ENCODE assay signal across 9 cellular contexts in genomic region chr16:19116711-19117449, GRCh38. TPM values are rescaled to one million over a fixed set of nuclear protein-coding genes. Genes with fewer than 3 reads are reported as not detected.
DNase-seq lines count a peak whose midpoint lies in the region; ATAC-seq and TF ChIP-seq lines count a peak whose summit lies in the region.
"Had no signal": no experiment of that assay in that cellular context is flagged by ENCODE, and none has a peak within 500 bp of the region (broad histone marks: within the 10 kb centered on the region; RNA-seq: fewer than 3 reads in every experiment).

No MANE protein-coding gene starts in this region.

- no peak overlapping the region for H3K9ac ChIP-seq in HUES6 (ENCODE audit: low read length)

- no peak for TF ChIP-seq CTCF in AG04450 (IDR thresholded peaks at IDR 0.05; ENCODE audit: low read depth, low read length)
- no peak for TF ChIP-seq CTCF in brain microvascular endothelial cell (IDR thresholded peaks at IDR 0.05; ENCODE audit: low read depth, low read length, missing control alignments)

- H3K9me3 ChIP-seq in AG04450 (ENCODE audit: control insufficient read depth, insufficient read depth, low read length) (peaks cover 14% of the 10 kb centered on the region; the same call in 1 of the 2 replicates), HUES6 (ENCODE audit: control insufficient read depth, insufficient read depth, low read depth, low read length) (no peaks in the 10 kb centered on the region), mesodermal cell (ENCODE audit: control insufficient read depth, low read length) (no peaks in the 10 kb centered on the region)

- POLR2A ChIA-PET in AG04450 (lab: Yijun Ruan, JAX), result interaction anchor here (0.6 kb wide), 1 partner anchor 67 kb away, joined by 3 read pairs; no protein-coding TSS in a partner anchor

- H3K27me3 ChIP-seq in AG04450 (ENCODE audit: control insufficient read depth, insufficient read depth, low read length) (no peaks in the 10 kb centered on the region), HUES6 (ENCODE audit: control insufficient read depth, insufficient read depth, low read length) (peaks cover 28% of the 10 kb centered on the region), brain microvascular endothelial cell (replicated peaks) (no peaks in the 10 kb centered on the region)

- in situ Hi-C loops in brain microvascular endothelial cell (cut with HindIII; ENCODE audit: low pct_ligation_motif_present, low sequenced_read_pairs), result no loop called here

- CTCF ChIA-PET in AG04450 (lab: Charles Lee), result interaction anchor here (1.3 to 3.6 kb wide), 3 partner anchors 31 to 385 kb away, joined by 3 to 32 read pairs (median 8); no protein-coding TSS in a partner anchor

- H3K36me3 ChIP-seq in HUES6 (ENCODE audit: control insufficient read depth, insufficient read depth, low read length), result no peaks in the 10 kb centered on the region
- peaks cover 16% of the 10 kb centered on the region for H3K36me3 ChIP-seq in brain microvascular endothelial cell (replicated peaks)
- H3K36me3 ChIP-seq in mesodermal cell (ENCODE audit: control insufficient read depth, insufficient read depth, low read length), result peaks cover 42% of the 10 kb centered on the region

- H3K27ac ChIP-seq in AG04450 (ENCODE audit: low read depth, low read length) (no peak overlapping the region), HUES6 (ENCODE audit: low read depth, low read length) (no peak overlapping the region), brain microvascular endothelial cell (peak overlapping the region; percentile 65), mesodermal cell (ENCODE audit: low read depth, low read length, severe bottlenecking) (peak overlapping the region; percentile 60)

- H3K4me1 ChIP-seq in HUES6 (ENCODE audit: control insufficient read depth, insufficient read depth, low read length), result peaks cover 38% of the 10 kb centered on the region
- H3K4me1 ChIP-seq in mesodermal cell (ENCODE audit: control insufficient read depth, insufficient read depth, low read length, poor library complexity, severe bottlenecking), result peaks cover 61% of the 10 kb centered on the region

- ATAC-seq in HG03025 (IDR thresholded peaks at IDR 0.05; ENCODE audit: low FRiP score, unreplicated experiment), result no peak
- ATAC-seq in GM21526 (IDR thresholded peaks at IDR 0.05; ENCODE audit: low FRiP score, unreplicated experiment), result no peak

- DNase-seq in AG04450 (ENCODE audit: low read depth, low spot score), result no peak
- DNase-seq in brain microvascular endothelial cell, result no peak
- no peak for DNase-seq in D341Med (ENCODE audit: low spot score)
- no peak for DNase-seq in activated CD8-positive, alpha-beta memory T cell treated with anti-CD3 and anti-CD28 coated beads, Interleukin-2, amount 50 U/mL, for 48 hours
- DNase-seq: EL had no signal

- H3K4me3 ChIP-seq in AG04450 (ENCODE audit: low read depth, low read length) (peak overlapping the region; percentile 17; the same call in 1 of the 2 replicates), HUES6 (ENCODE audit: low read depth, low read length) (peak overlapping the region; percentile 7; the same call in 1 of the 2 replicates), brain microvascular endothelial cell (ENCODE audit: low read depth, low read length) (no peak overlapping the region), mesodermal cell (ENCODE audit: extremely low read depth, insufficient read depth, low read length, poor library complexity, severe bottlenecking) (peak overlapping the region; percentile 58)

- 52% methylated on average over 2 of the region's 6 CpGs; no CpG with 5 or more reads in 1 of the 2 experiments for WGBS in mesodermal cell (ENCODE audit: insufficient coverage in 2 of 2), 2 experiments

RNA-seq across cellular contexts. Expression of gene ITPRIPL2, which starts 3.1 kb away (rescaled TPM):
- polyA plus RNA-seq in AG04450 (2011; rRNA removed), result 15.8 and 16.3 TPM in 2 replicates
- 17.5 and 22.7 TPM in 2 replicates for polyA minus RNA-seq in AG04450 (2011; rRNA and poly(A)+ RNA removed)
- polyA plus RNA-seq in mesodermal cell (2013, experiment 1 of 2), result 25.5 TPM
- 20.6 TPM for polyA plus RNA-seq in mesodermal cell (2013, experiment 2 of 2)

RNA-seq across cellular contexts. Expression of gene COQ7, which starts 49.5 kb away (rescaled TPM):
- 14.1 and 14.2 TPM in 2 replicates for polyA plus RNA-seq in AG04450 (2011; rRNA removed)
- 16.6 and 20.1 TPM in 2 replicates for polyA minus RNA-seq in AG04450 (2011; rRNA and poly(A)+ RNA removed)
- 10.5 TPM for polyA plus RNA-seq in mesodermal cell (2013, experiment 1 of 2)
- 9.2 TPM for polyA plus RNA-seq in mesodermal cell (2013, experiment 2 of 2)

RNA-seq across cellular contexts. Expression of gene SYT17, which starts 51.2 kb away (rescaled TPM):
- 0.21 and 0.27 TPM in 2 replicates for polyA plus RNA-seq in AG04450 (2011; rRNA removed)
- polyA minus RNA-seq in AG04450 (2011; rRNA and poly(A)+ RNA removed), result 0.87 TPM in 1 of 2 replicates, not detected in the other
- 21.5 TPM for polyA plus RNA-seq in mesodermal cell (2013, experiment 1 of 2)
- 15.4 TPM for polyA plus RNA-seq in mesodermal cell (2013, experiment 2 of 2)

Comparison
In these comparisons a context has a peak if more than half of its experiments do, and no peak if none do; other contexts are left out.
1. H3K27ac ChIP-seq: peak in brain microvascular endothelial cell (single experiment) and mesodermal cell (single experiment); none in AG04450 (single experiment) and HUES6 (single experiment).